26 cellular contexts compared by ENCODE assay signal in genomic region chr2:64489081-64489761, GRCh38.
"Had no signal": no experiment of that assay in that cellular context is flagged by ENCODE, and none has a peak within 500 bp of the region (broad histone marks: within the 10 kb centered on the region; RNA-seq: fewer than 3 reads in every experiment).

No MANE protein-coding gene starts in this region.

- H3K9me3 Mint-ChIP-seq: activated CD4-positive, alpha-beta memory T cell treated with anti-CD3 and anti-CD28 coated beads, Interleukin-2, amount 10 ng/mL, durations not matched to agents 7 days and 5 days; activated CD4-positive, alpha-beta T cell treated with anti-CD3 and anti-CD28 coated beads, Interleukin-2, amount 10 ng/mL, durations not matched to agents 24 days and 14 days; activated T-cell treated with anti-CD3 and anti-CD28 coated beads, Interleukin-2, amount 50 U/mL, for 24 hours; activated T-helper 17 cell treated with anti-CD3 and anti-CD28 coated beads, Interleukin-2, amount 50 U/mL, for 72 hours; natural killer cell had no signal

- H3K27ac Mint-ChIP-seq: activated CD4-positive, alpha-beta memory T cell treated with anti-CD3 and anti-CD28 coated beads, Interleukin-2, amount 10 ng/mL, durations not matched to agents 7 days and 5 days; activated CD4-positive, alpha-beta T cell treated with anti-CD3 and anti-CD28 coated beads, Interleukin-2, amount 10 ng/mL, durations not matched to agents 24 days and 14 days; activated T-cell treated with anti-CD3 and anti-CD28 coated beads, Interleukin-2, amount 50 U/mL, for 24 hours; activated T-helper 17 cell treated with anti-CD3 and anti-CD28 coated beads, Interleukin-2, amount 50 U/mL, for 72 hours; natural killer cell had no signal

- H3K9me3 ChIP-seq: body of pancreas, esophagus muscularis mucosa, gastrocnemius medialis, ovary, prostate gland, testis, uterus had no signal

- H3K4me1 ChIP-seq: body of pancreas, prostate gland, testis, uterus had no signal

- ATAC-seq: activated CD4-positive, CD25-positive, alpha-beta regulatory T cell treated with anti-CD3 and anti-CD28 coated beads, Interleukin-2, amount 50 U/mL, for 24 hours; body of pancreas had no signal

- H3K4me1 Mint-ChIP-seq: activated T-helper 17 cell treated with anti-CD3 and anti-CD28 coated beads, Interleukin-2, amount 50 U/mL, for 72 hours had no signal

- H3K4me3 ChIP-seq: body of pancreas, cardiac muscle cell, esophagus muscularis mucosa, gastrocnemius medialis, ovary, prostate gland, testis, uterus had no signal

- H3K36me3 Mint-ChIP-seq: natural killer cell had no signal

- DNase-seq: activated CD4-positive, alpha-beta memory T cell treated with anti-CD3 and anti-CD28 coated beads, Interleukin-2, amount 10 ng/mL, durations not matched to agents 7 days and 5 days; activated CD4-positive, alpha-beta T cell treated with anti-CD3 and anti-CD28 coated beads, Interleukin-2, amount 10 ng/mL, durations not matched to agents 24 days and 14 days; activated naive CD4-positive, alpha-beta T cell; activated T-cell treated with anti-CD3 and anti-CD28 coated beads, Interleukin-2, amount 50 U/mL, for 24 hours; anterior cingulate cortex; body of pancreas; effector memory CD4-positive, alpha-beta T cell; gastrocnemius medialis; head of caudate nucleus; hypothalamus; left ventricle myocardium superior; mammary epithelial cell; midbrain; natural killer cell; stimulated activated CD4-positive, alpha-beta T cell treated with anti-CD3 and anti-CD28 coated beads, Interleukin-2, amount 100 ng/mL, for 48 hours; stimulated activated CD8-positive, alpha-beta memory T cell treated with anti-CD3 and anti-CD28 coated beads, Interleukin-4, amount 100 ng/mL, for 48 hours; stimulated activated naive CD4-positive, alpha-beta T cell; testis; trophoblast cell; uterus had no signal

- H3K27me3 Mint-ChIP-seq: activated T-cell treated with anti-CD3 and anti-CD28 coated beads, Interleukin-2, amount 50 U/mL, for 24 hours had no signal

- H3K27me3 ChIP-seq: body of pancreas, esophagus muscularis mucosa, gastrocnemius medialis, ovary, testis, uterus had no signal

- H3K27ac ChIP-seq: body of pancreas, cardiac muscle cell, esophagus muscularis mucosa, gastrocnemius medialis, ovary, testis, uterus had no signal

- H3K4me3 Mint-ChIP-seq: activated CD4-positive, alpha-beta memory T cell treated with anti-CD3 and anti-CD28 coated beads, Interleukin-2, amount 10 ng/mL, durations not matched to agents 7 days and 5 days; activated CD4-positive, alpha-beta T cell treated with anti-CD3 and anti-CD28 coated beads, Interleukin-2, amount 10 ng/mL, durations not matched to agents 24 days and 14 days; activated T-cell treated with anti-CD3 and anti-CD28 coated beads, Interleukin-2, amount 50 U/mL, for 24 hours; activated T-helper 17 cell treated with anti-CD3 and anti-CD28 coated beads, Interleukin-2, amount 50 U/mL, for 72 hours; natural killer cell had no signal

- H3K36me3 ChIP-seq: cardiac muscle cell, esophagus muscularis mucosa, gastrocnemius medialis, ovary, prostate gland, uterus had no signal
